In the genomic region with DNA sequence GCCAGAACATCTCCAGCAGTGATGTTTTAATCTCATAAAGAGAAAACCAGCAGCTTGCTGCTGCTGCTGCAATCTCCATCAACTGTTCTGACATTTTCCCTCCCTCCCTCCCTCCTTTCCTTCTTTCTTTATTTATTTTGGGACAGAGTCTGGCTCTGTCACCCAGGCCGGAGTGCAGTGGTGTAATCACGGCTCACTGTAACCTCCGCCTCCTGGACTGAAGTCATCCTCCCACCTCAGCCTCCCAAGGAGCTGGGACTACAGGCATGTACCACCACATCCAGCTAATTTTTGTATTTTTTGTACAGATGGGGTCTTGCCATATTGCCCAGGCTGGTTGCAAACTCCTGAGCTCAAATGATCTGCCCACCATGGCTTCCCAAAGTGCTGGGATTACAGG, we compare ENCODE assay signal across 30 cellular contexts. TPM values are rescaled to one million over a fixed set of nuclear protein-coding genes. Genes with fewer than 3 reads are reported as not detected.
DNase-seq lines count a peak whose midpoint lies in the region; ATAC-seq, FAIRE-seq and TF ChIP-seq lines count a peak whose summit lies in the region.
"Had no signal": no experiment of that assay in that cellular context is flagged by ENCODE, and none has a peak within 500 bp of the region (broad histone marks: within the 10 kb centered on the region; RNA-seq: fewer than 3 reads in every experiment).

No MANE protein-coding gene starts in this region.

- H3K27ac ChIP-seq in SU-DHL-6 (ENCODE audit: low read depth, low read length) (no peak overlapping the region), HepG2 (ENCODE audit: extremely low read length, insufficient read depth, low read length) (no peak overlapping the region), Karpas-422 (ENCODE audit: low read length) (no peak overlapping the region), stomach (no peak overlapping the region)
- H3K27ac ChIP-seq: esophagus muscularis mucosa, hepatocyte, ovary, WERI-Rb-1 had no signal

- H3K27me3 Mint-ChIP-seq in stimulated activated naive CD8-positive, alpha-beta T cell treated with anti-CD3 and anti-CD28 coated beads, Interleukin-15, Interleukin-2, amounts not matched to agents 100 ng/mL and 50 ng/mL, for 24 hours: no peaks in the 10 kb centered on the region

- no peak overlapping the region for H3K4me3 ChIP-seq in SU-DHL-6 (ENCODE audit: insufficient read depth, low read length, poor library complexity, severe bottlenecking)
- H3K4me3 ChIP-seq in HepG2 (replicated peaks in 1 of 3; ENCODE audit: insufficient read depth in 1 of 3, low read depth in 2 of 3, low read length in 3 of 3): no peak overlapping the region
- H3K4me3 ChIP-seq in Karpas-422 (ENCODE audit: low read length): no peak overlapping the region
- H3K4me3 ChIP-seq in stomach: no peak overlapping the region
- H3K4me3 ChIP-seq: esophagus muscularis mucosa, GM23338, hepatocyte, ovary, Peyer's patch had no signal

- H3K9me3 ChIP-seq in SU-DHL-6 (ENCODE audit: insufficient read depth, low read length) (no peaks in the 10 kb centered on the region), HepG2 (ENCODE audit: low read length) (no peaks in the 10 kb centered on the region), Karpas-422 (ENCODE audit: low read length) (no peaks in the 10 kb centered on the region), stomach (no peaks in the 10 kb centered on the region)
- H3K9me3 ChIP-seq: esophagus muscularis mucosa, ovary, Peyer's patch had no signal

- WGBS in HepG2 (ENCODE audit: low lambda C conversion rate): 80% methylated on average over 3 of the region's 3 CpGs
- WGBS in stomach, 5 donors: 53 to 87% (median 82%) methylated on average over 3 of the region's 3 CpGs

- TF ChIP-seq POLR2A in HepG2 (IDR thresholded peaks at IDR 0.05; ENCODE audit: insufficient read depth in 1 of 2, low read depth in 2 of 2, low read length in 2 of 2) (no peak), stomach (IDR thresholded peaks at IDR 0.05) (no peak)

- H3K36me3 ChIP-seq in SU-DHL-6 (ENCODE audit: low read length) (peaks cover 11% of the 10 kb centered on the region; the same call in 1 of the 2 replicates), HepG2 (replicated peaks in 1 of 2; ENCODE audit: control insufficient read depth in 1 of 2, insufficient read depth in 2 of 2, low read length in 2 of 2) (no peaks in the 10 kb centered on the region), Karpas-422 (ENCODE audit: insufficient read depth, low read length) (peaks cover 12% of the 10 kb centered on the region; the same call in 1 of the 2 replicates), stomach (no peaks in the 10 kb centered on the region)
- H3K36me3 ChIP-seq: ovary, Peyer's patch had no signal

- no peak overlapping the region for H3K9ac ChIP-seq in SU-DHL-6 (ENCODE audit: low read length)
- no peak overlapping the region for H3K9ac ChIP-seq in HepG2 (ENCODE audit: insufficient read depth, low read depth, low read length)
- no peak overlapping the region for H3K9ac ChIP-seq in Karpas-422 (ENCODE audit: low read length)

- TF ChIP-seq EP300 in HepG2 (IDR thresholded peaks at IDR 0.05; ENCODE audit: low read depth in 2 of 2, low read length in 2 of 2) (no peak), HepG2 (CRISPR knock-in tag; IDR thresholded peaks at IDR 0.05; ENCODE audit: borderline replicate concordance) (no peak), stomach (IDR thresholded peaks at IDR 0.05) (no peak)

- BruUV-seq in HepG2 (replicated peaks; lab: Mats Ljungman, UMichigan): no TSS peak

- peak overlapping the region; percentile 53 for H3K27ac Mint-ChIP-seq in stimulated activated naive CD8-positive, alpha-beta T cell treated with anti-CD3 and anti-CD28 coated beads, Interleukin-15, Interleukin-2, amounts not matched to agents 100 ng/mL and 50 ng/mL, for 24 hours
- H3K27ac Mint-ChIP-seq: endodermal cell; GM23338; T-helper 1 cell treated with Interleukin-12 subunit alpha and Interleukin-12 subunit beta and Interleukin-4 antibody, amounts not matched to agents 30 μg/mL and 1 μg/mL, for 36 hours had no signal

- H3K79me2 ChIP-seq in SU-DHL-6 (ENCODE audit: insufficient read depth, low read length) (peaks cover 100% of the 10 kb centered on the region), HepG2 (ENCODE audit: insufficient read depth, low read length) (peaks cover 85% of the 10 kb centered on the region), Karpas-422 (ENCODE audit: low read length) (peaks cover 98% of the 10 kb centered on the region)

- DNase-seq in stimulated activated naive CD8-positive, alpha-beta T cell treated with anti-CD3 and anti-CD28 coated beads, Interleukin-15, Interleukin-2, amounts not matched to agents 100 U/mL and 50 U/mL, for 24 hours: no peak
- DNase-seq in HepG2 (ENCODE audit: low spot score) (no peak), head of caudate nucleus (no peak), Karpas-422 (no peak), NCI-H2196 (lab: John Stamatoyannopoulos, UW; ENCODE audit: unreplicated experiment) (no peak), stomach (no peak)
- DNase-seq: ACHN; activated CD8-positive, alpha-beta memory T cell treated with anti-CD3 and anti-CD28 coated beads, Interleukin-2, amount 50 U/mL, for 4 hours; activated gamma-delta T cell treated with Interleukin-2 at 50 U/mL for 16 hours; amniotic stem cell; C1 segment of cervical spinal cord; endodermal cell; foreskin melanocyte; IMR-90; mesendoderm; NCI-H2081 treated with DMSO at 0.1 percent for 48 hours; NK-92 treated with Interleukin-12 subunit alpha and Interleukin-12 subunit beta, amount 100 ng/mL, for 24 hours; ovary; Peyer's patch; retina; small intestine; stimulated activated CD4-positive, alpha-beta T cell treated with anti-CD3 and anti-CD28 coated beads, Interleukin-2, amount 100 ng/mL, for 24 hours; WERI-Rb-1 had no signal

- no peak for TF ChIP-seq CTCF in SU-DHL-6 (IDR thresholded peaks at IDR 0.05; ENCODE audit: insufficient read depth, low read length, poor library complexity, severe bottlenecking)
- TF ChIP-seq CTCF in HepG2 (CRISPR knock-in tag; IDR thresholded peaks at IDR 0.05): no peak
- no peak for TF ChIP-seq CTCF in stomach (IDR thresholded peaks at IDR 0.05)

- peaks cover 16% of the 10 kb centered on the region for H3F3A ChIP-seq in SU-DHL-6 (ENCODE audit: insufficient read depth)

- no peak overlapping the region for H3K4me3 Mint-ChIP-seq in stimulated activated naive CD8-positive, alpha-beta T cell treated with anti-CD3 and anti-CD28 coated beads, Interleukin-15, Interleukin-2, amounts not matched to agents 100 ng/mL and 50 ng/mL, for 24 hours
- H3K4me3 Mint-ChIP-seq: endodermal cell; GM23338; T-helper 1 cell treated with Interleukin-12 subunit alpha and Interleukin-12 subunit beta and Interleukin-4 antibody, amounts not matched to agents 30 μg/mL and 1 μg/mL, for 36 hours had no signal

- no peak for FAIRE-seq in HepG2 (lab: Jason Lieb, UNC)
- FAIRE-seq: colon, small intestine had no signal

- ATAC-seq in stimulated activated naive CD8-positive, alpha-beta T cell treated with anti-CD3 and anti-CD28 coated beads, Interleukin-15, Interleukin-2, amounts not matched to agents 100 U/mL and 50 U/mL, for 24 hours: no peak
- no peak for ATAC-seq in HepG2
- ATAC-seq: GM23338 had no signal

- in situ Hi-C loops in HepG2 (cut with HindIII; ENCODE audit: extremely low pct_ligation_motif_present, low pct_unique_long_range_greater_than_20kb): no loop called here

- H4K20me1 ChIP-seq in SU-DHL-6 (ENCODE audit: low read depth, low read length) (peaks cover 73% of the 10 kb centered on the region), HepG2 (ENCODE audit: insufficient read depth, low read length) (peaks cover 22% of the 10 kb centered on the region; the same call in 1 of the 2 replicates), Karpas-422 (ENCODE audit: insufficient read depth, low read depth, low read length) (peaks cover 82% of the 10 kb centered on the region)

- POLR2A ChIA-PET in HepG2 (lab: Yijun Ruan, JAX): no interaction called here

- H2AFZ ChIP-seq in SU-DHL-6 (ENCODE audit: low read depth, low read length, severe bottlenecking): no peak overlapping the region
- H2AFZ ChIP-seq in HepG2 (ENCODE audit: low read length): no peak overlapping the region
- H2AFZ ChIP-seq in Karpas-422 (ENCODE audit: low read length): no peak overlapping the region
- H2AFZ ChIP-seq: GM23338, hepatocyte had no signal

- H3K4me1 ChIP-seq in HepG2 (ENCODE audit: insufficient read depth, low read length) (peaks cover 11% of the 10 kb centered on the region), Karpas-422 (ENCODE audit: low read length) (peaks cover 50% of the 10 kb centered on the region), stomach (peaks cover 0 to 58% (median 35%) of the 10 kb centered on the region in 4 donors)

- H3K9me2 ChIP-seq in SU-DHL-6 (replicated peaks; ENCODE audit: insufficient read depth, low read length) (no peaks in the 10 kb centered on the region), Karpas-422 (replicated peaks; ENCODE audit: insufficient read depth, low read length) (no peaks in the 10 kb centered on the region)

- H3K4me2 ChIP-seq in SU-DHL-6 (ENCODE audit: low read depth, low read length, poor library complexity, severe bottlenecking) (peak overlapping the region; percentile 14), HepG2 (ENCODE audit: low read depth, low read length) (no peak overlapping the region), Karpas-422 (ENCODE audit: low read depth, low read length, poor library complexity, severe bottlenecking) (no peak overlapping the region)
- H3K4me2 ChIP-seq: hepatocyte had no signal

- H3K4me1 Mint-ChIP-seq in stimulated activated naive CD8-positive, alpha-beta T cell treated with anti-CD3 and anti-CD28 coated beads, Interleukin-15, Interleukin-2, amounts not matched to agents 100 ng/mL and 50 ng/mL, for 24 hours (ENCODE audit: low read depth): peaks cover 87% of the 10 kb centered on the region

- no peaks in the 10 kb centered on the region for H3K27me3 ChIP-seq in SU-DHL-6 (ENCODE audit: low read length)
- H3K27me3 ChIP-seq in HepG2 (ENCODE audit: control insufficient read depth in 1 of 2, insufficient read depth in 2 of 2, low read length in 2 of 2): no peaks in the 10 kb centered on the region; a peak in 1 of 5 replicates
- no peaks in the 10 kb centered on the region for H3K27me3 ChIP-seq in Karpas-422 (ENCODE audit: low read length)
- H3K27me3 ChIP-seq in stomach: peaks cover 0 to 11% (median 7%) of the 10 kb centered on the region in 3 donors
- H3K27me3 ChIP-seq: esophagus muscularis mucosa, hepatocyte, ovary, Peyer's patch had no signal

- CTCF ChIA-PET in HepG2 (lab: Yijun Ruan, JAX; ENCODE audit: low intra/inter-chr PET ratio, low total read pairs): no interaction called here

- H3K36me3 Mint-ChIP-seq in stimulated activated naive CD8-positive, alpha-beta T cell treated with anti-CD3 and anti-CD28 coated beads, Interleukin-15, Interleukin-2, amounts not matched to agents 100 ng/mL and 50 ng/mL, for 24 hours (ENCODE audit: low read depth): peaks cover 33% of the 10 kb centered on the region

- intact Hi-C loops in HepG2 (cut with micrococcal nuclease; ENCODE audit: unreplicated experiment) (no loop called here), head of caudate nucleus (cut with DNase I) (no loop called here), stomach (cut with DNase I; ENCODE audit: low total_unique reads) (no loop called here)

- TF ChIP-seq RAD21 in HepG2 (CRISPR knock-in tag; IDR thresholded peaks at IDR 0.05): no peak

- no peaks in the 10 kb centered on the region for H3K9me3 Mint-ChIP-seq in stimulated activated naive CD8-positive, alpha-beta T cell treated with anti-CD3 and anti-CD28 coated beads, Interleukin-15, Interleukin-2, amounts not matched to agents 100 ng/mL and 50 ng/mL, for 24 hours
- H3K9me3 Mint-ChIP-seq: endodermal cell; GM23338; T-helper 1 cell treated with Interleukin-12 subunit alpha and Interleukin-12 subunit beta and Interleukin-4 antibody, amounts not matched to agents 30 μg/mL and 1 μg/mL, for 36 hours had no signal

RNA-seq across cellular contexts. Expression of a gene that starts 5.7 kb away (rescaled TPM):
- total RNA-seq in HepG2 (2016; rRNA removed; fragmentation: Illumina TruSeq; extraction: Trizol) (43.9 and 72.4 TPM in 2 replicates), stomach (10 to 100 TPM in 4 of 5 donors, 1 to 10 TPM in 1; 2.6 to 57.8 (median 25.4) TPM)
- total RNA-seq in HepG2 (2016; cell fraction: cytosol; rRNA removed; fragmentation: Illumina TruSeq; extraction: Trizol; ENCODE audit: low read depth): 13.9 and 14.9 TPM in 2 replicates
- total RNA-seq in HepG2 (2016; cell fraction: insoluble cytoplasmic fraction; rRNA removed; fragmentation: Illumina TruSeq; extraction: Trizol): 38.2 and 72.3 TPM in 2 replicates
- 35.5 and 41.3 TPM in 2 replicates for total RNA-seq in HepG2 (2016; cell fraction: membrane; rRNA removed; fragmentation: Illumina TruSeq; extraction: Trizol)
- total RNA-seq in HepG2 (2016; cell fraction: nucleus; rRNA removed; fragmentation: Illumina TruSeq; extraction: Trizol): 100 and 107 TPM in 2 replicates
- polyA plus RNA-seq in HepG2 (2011; rRNA removed) (50.1 and 51.9 TPM in 2 replicates), stomach (10 to 100 TPM in 1 of 3 donors, 1 to 10 TPM in 2; 7.2 to 13.5 (median 8.7) TPM)
- 25.4 and 42.1 TPM in 2 replicates for polyA plus RNA-seq in HepG2 (2011; cell fraction: cytosol; rRNA removed)
- 43.1 and 55.3 TPM in 2 replicates for polyA plus RNA-seq in HepG2 (2011; cell fraction: nucleus; rRNA removed)
- 83.4 and 101 TPM in 2 replicates for polyA plus RNA-seq in HepG2 (2012)
- 10.8 and 11.0 TPM in 2 replicates for polyA plus RNA-seq in HepG2 (2016; cell fraction: cytosol; fragmentation: Illumina TruSeq; extraction: Trizol; ENCODE audit: low read depth)
- polyA plus RNA-seq in HepG2 (2016; cell fraction: insoluble cytoplasmic fraction; fragmentation: Illumina TruSeq; extraction: Trizol; ENCODE audit: low read depth): 47.3 and 49.0 TPM in 2 replicates
- polyA plus RNA-seq in HepG2 (2016; cell fraction: membrane; fragmentation: Illumina TruSeq; extraction: Trizol; ENCODE audit: low read depth): 27.9 and 31.0 TPM in 2 replicates
- 151 and 157 TPM in 2 replicates for polyA plus RNA-seq in HepG2 (2016; cell fraction: nucleus; fragmentation: Illumina TruSeq; extraction: Trizol; ENCODE audit: insufficient read depth, low read depth)
- polyA minus RNA-seq in HepG2 (2011; rRNA and poly(A)+ RNA removed; ENCODE audit: low replicate concordance): 88.1 and 141 TPM in 2 replicates
- 50.1 and 59.2 TPM in 2 replicates for polyA minus RNA-seq in HepG2 (2011; cell fraction: cytosol; rRNA and poly(A)+ RNA removed)
- 54.8 and 92.7 TPM in 2 replicates for polyA minus RNA-seq in HepG2 (2011; cell fraction: nucleus; rRNA and poly(A)+ RNA removed)
- 37.9 and 82.7 TPM in 2 replicates for total RNA-seq in Karpas-422 (2014; rRNA removed; shearing (Covaris generic); ENCODE audit: low replicate concordance)
